In the genomic region with DNA sequence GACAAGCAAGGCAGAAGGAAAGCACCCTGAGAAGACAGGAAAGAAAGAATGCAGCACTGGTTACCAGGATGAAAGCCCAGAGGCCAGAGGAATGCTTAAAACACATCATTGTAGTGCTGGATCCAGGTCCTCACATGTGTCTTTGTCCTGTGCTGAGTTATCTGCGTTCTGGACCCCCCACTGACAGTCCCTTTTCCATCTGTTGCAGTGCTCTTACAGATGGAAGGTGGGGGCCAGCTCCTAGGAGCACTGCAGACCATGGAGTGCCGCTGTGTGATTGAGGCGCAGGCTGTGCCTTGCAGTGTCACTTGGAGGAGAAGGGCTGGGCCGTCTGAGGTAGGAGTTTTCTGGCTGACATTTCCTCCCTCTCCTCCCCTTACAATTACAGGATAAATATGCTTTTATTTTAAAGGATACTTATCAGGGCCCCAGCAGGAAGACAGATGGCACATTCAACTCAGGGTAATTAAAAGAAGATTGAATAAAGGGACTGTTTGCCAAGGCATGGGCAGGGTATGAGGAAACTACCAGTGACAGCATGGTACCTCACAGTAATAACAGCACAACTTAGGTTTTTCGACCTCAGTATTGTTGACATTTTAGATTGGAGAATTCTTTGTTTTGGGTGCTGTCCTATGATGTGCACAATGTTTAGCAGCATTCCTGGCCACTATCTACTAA, we compare ENCODE assay signal across 28 cellular contexts. TPM values are rescaled to one million over a fixed set of nuclear protein-coding genes. Genes with fewer than 3 reads are reported as not detected.
DNase-seq lines count a peak whose midpoint lies in the region; ATAC-seq and TF ChIP-seq lines count a peak whose summit lies in the region.
"Had no signal": no experiment of that assay in that cellular context is flagged by ENCODE, and none has a peak within 500 bp of the region (broad histone marks: within the 10 kb centered on the region; RNA-seq: fewer than 3 reads in every experiment).

No MANE protein-coding gene starts in this region.

- TF ChIP-seq CTCF in SK-N-SH (IDR thresholded peaks at IDR 0.05) (no peak), VCaP (conservative IDR thresholded peaks at IDR 0.05) (no peak)

- no peak for ATAC-seq in SK-N-SH treated with all-trans-retinoic acid at 6 μM for 48 hours
- ATAC-seq: A549; CD8-positive, alpha-beta T cell; left lung had no signal

- TF ChIP-seq RAD21 in SK-N-SH (IDR thresholded peaks at IDR 0.05; ENCODE audit: low read length), result no peak

- H3K79me2 ChIP-seq in SK-N-SH (ENCODE audit: insufficient read depth), result peaks cover 28% of the 10 kb centered on the region

- H4K20me1 ChIP-seq in SK-N-SH (ENCODE audit: insufficient read depth), result no peaks in the 10 kb centered on the region

- H3K4me3 ChIP-seq in SK-N-SH (ENCODE audit: low read depth in 2 of 2, low read length in 1 of 2), result no peak overlapping the region
- H3K4me3 ChIP-seq: A549, left lung, SJSA1, testis, uterus had no signal

- H3K9me2 ChIP-seq in SK-N-SH, result no peaks in the 10 kb centered on the region

- H3K27me3 ChIP-seq in SK-N-SH (ENCODE audit: insufficient read depth), result no peaks in the 10 kb centered on the region
- H3K27me3 ChIP-seq: left lung, SJSA1, testis, uterus had no signal

- H3K27ac ChIP-seq in SK-N-SH (ENCODE audit: low read depth in 2 of 2, low read length in 1 of 2) (peak overlapping the region in 1 of 2 experiments; percentile 35; a peak in 2 of 4 replicates), VCaP (peak overlapping the region; percentile 16; the same call in 1 of the 2 replicates), caudate nucleus (ENCODE audit: low read depth, low read length) (no peak overlapping the region)
- H3K27ac ChIP-seq: A549, HL-60, left lung, SJSA1, testis, uterus had no signal

- no peak overlapping the region for H3K9ac ChIP-seq in SK-N-SH

- CTCF ChIA-PET in SK-N-SH (lab: Yijun Ruan, JAX), result interaction anchor here (0.7 to 8.1 kb wide), 7 partner anchors 11 to 214 kb away, joined by 3 to 51 read pairs (median 3); partner anchors contain the start of gene LRRC59

- no peaks in the 10 kb centered on the region for H3K9me3 ChIP-seq in SK-N-SH
- H3K9me3 ChIP-seq: A549, left lung, SJSA1, testis, uterus had no signal

- POLR2A ChIA-PET in SK-N-SH (lab: Yijun Ruan, JAX), result interaction anchor here (0.9 kb wide), 1 partner anchor 12 kb away, joined by 4 read pairs; no protein-coding TSS in a partner anchor

- H3F3A ChIP-seq in SK-N-SH (replicated peaks; ENCODE audit: insufficient read depth), result peaks cover 13% of the 10 kb centered on the region

- H3K4me1 ChIP-seq in SK-N-SH (ENCODE audit: control insufficient read depth in 1 of 2, insufficient read depth in 2 of 2, low read depth in 1 of 2, low read length in 1 of 2), result peaks cover 0 to 27% of the 10 kb centered on the region in 2 experiments; a peak in 2 of 4 replicates

- H3K36me3 ChIP-seq in SK-N-SH (replicated peaks in 1 of 2; ENCODE audit: control insufficient read depth in 1 of 2, insufficient read depth in 2 of 2, low read length in 1 of 2), result peaks cover 5 to 27% of the 10 kb centered on the region in 2 experiments
- H3K36me3 ChIP-seq: uterus had no signal

- DNase-seq in SK-N-SH, result peak; percentile 38
- DNase-seq in NCI-H2171 (lab: John Stamatoyannopoulos, UW), result peak; percentile 82
- DNase-seq in T1000 (lab: John Stamatoyannopoulos, UW), result no peak
- no peak for DNase-seq in effector CD8-positive, alpha-beta T cell (lab: John Stamatoyannopoulos, UW)
- no peak for DNase-seq in caudate nucleus (lab: John Stamatoyannopoulos, UW)
- DNase-seq in A172 (ENCODE audit: low spot score), result no peak
- DNase-seq: activated CD4-positive, alpha-beta T cell treated with anti-CD3 and anti-CD28 coated beads for 48 hours; activated gamma-delta T cell; activated T-cell treated with anti-CD3 and anti-CD28 coated beads, Interleukin-2, amount 50 U/mL, for 24 hours; AML-193; CD8-positive, alpha-beta T cell; cerebellar nuclear complex; GDM1; hypothalamus; Karpas-422; left lung; mesenchymal stem cell; NCI-H187 treated with DMSO at 0.1 percent for 48 hours; NCI-H510A; stimulated activated CD4-positive, alpha-beta T cell treated with anti-CD3 and anti-CD28 coated beads, Interleukin-15, amount 100 ng/mL, for 24 hours; stimulated activated naive CD4-positive, alpha-beta T cell treated with Interleukin-2 at 50 U/mL for 16 hours; testis; uterus had no signal

- TF ChIP-seq EP300 in SK-N-SH (IDR thresholded peaks at IDR 0.05; ENCODE audit: borderline replicate concordance in 1 of 2, low read depth in 1 of 2, low read length in 1 of 2), result no peak

- no peak overlapping the region for H2AFZ ChIP-seq in SK-N-SH (ENCODE audit: low read depth)

- no peak overlapping the region for H3K4me2 ChIP-seq in SK-N-SH
- H3K4me2 ChIP-seq: A549 had no signal

- 60% methylated on average over 5 of the region's 5 CpGs for WGBS in SK-N-SH (ENCODE audit: low lambda C conversion rate)

TF ChIP-seq in SK-N-SH, 30 proteins besides CTCF, POLR2A, EP300 and RAD21:
- TF ChIP-seq GATA2 (CRISPR knock-in tag; IDR thresholded peaks at IDR 0.05) (no peak), RCOR1 (IDR thresholded peaks at IDR 0.05; ENCODE audit: low read length) (0 out of 2 replicates have a peak, but pooled peaks have one; percentile 14), MXI1 (IDR thresholded peaks at IDR 0.05; ENCODE audit: low read depth, low read length) (peak; percentile 46; the same call in 1 of the 2 replicates)

TF ChIP-seq in SK-N-SH treated with all-trans-retinoic acid at 6 μM for 48 hours, 23 proteins besides CTCF, POLR2A, EP300 and RAD21 (continues in another document):
- TF ChIP-seq RARB (CRISPR knock-in tag; IDR thresholded peaks at IDR 0.05) (no peak), ZNF8 (CRISPR knock-in tag; IDR thresholded peaks at IDR 0.05) (no peak), ZFP3 (CRISPR knock-in tag; IDR thresholded peaks at IDR 0.05) (no peak), ZNF565 (CRISPR knock-in tag; conservative IDR thresholded peaks at IDR 0.05; ENCODE audit: low read depth) (no peak), POU6F1 (CRISPR knock-in tag; IDR thresholded peaks at IDR 0.05; ENCODE audit: borderline replicate concordance, low read depth) (no peak), TSHZ2 (CRISPR knock-in tag; IDR thresholded peaks at IDR 0.05) (no peak)

RNA-seq across cellular contexts. Expression of gene EME1, which starts 3.0 kb away (rescaled TPM):
- 16.9 and 21.5 TPM in 2 replicates for polyA plus RNA-seq in SK-N-SH (2012; rRNA removed)
- 7.3 and 9.0 TPM in 2 replicates for polyA plus RNA-seq in SK-N-SH (2012; cell fraction: cytosol; rRNA removed)
- 72.2 and 106 TPM in 2 replicates for polyA plus RNA-seq in SK-N-SH (2012; cell fraction: nucleus; rRNA removed)
- 12.8 and 15.8 TPM in 2 replicates for total RNA-seq in A172 (2014; rRNA removed; shearing (Covaris generic))

RNA-seq across cellular contexts. Expression of gene MRPL27, which starts 3.0 kb away (rescaled TPM):
- polyA plus RNA-seq in SK-N-SH (2012; rRNA removed), result 266 and 337 TPM in 2 replicates
- polyA plus RNA-seq in SK-N-SH (2012; cell fraction: cytosol; rRNA removed), result 259 and 311 TPM in 2 replicates
- 195 and 246 TPM in 2 replicates for polyA plus RNA-seq in SK-N-SH (2012; cell fraction: nucleus; rRNA removed)
- total RNA-seq in A172 (2014; rRNA removed; shearing (Covaris generic)), result 109 and 138 TPM in 2 replicates

RNA-seq across cellular contexts. Expression of gene LRRC59, which starts 21.3 kb away (rescaled TPM):
- 122 and 137 TPM in 2 replicates for polyA plus RNA-seq in SK-N-SH (2012; rRNA removed)
- 127 and 134 TPM in 2 replicates for polyA plus RNA-seq in SK-N-SH (2012; cell fraction: cytosol; rRNA removed)
- 62.7 and 94.9 TPM in 2 replicates for polyA plus RNA-seq in SK-N-SH (2012; cell fraction: nucleus; rRNA removed)
- 259 and 262 TPM in 2 replicates for total RNA-seq in A172 (2014; rRNA removed; shearing (Covaris generic))

RNA-seq across cellular contexts. Expression of gene XYLT2, which starts 30.1 kb away (rescaled TPM):
- polyA plus RNA-seq in SK-N-SH (2012; rRNA removed), result 26.5 and 28.4 TPM in 2 replicates
- polyA plus RNA-seq in SK-N-SH (2012; cell fraction: cytosol; rRNA removed), result 8.5 and 14.2 TPM in 2 replicates
- polyA plus RNA-seq in SK-N-SH (2012; cell fraction: nucleus; rRNA removed), result 52.8 and 55.8 TPM in 2 replicates
- total RNA-seq in A172 (2014; rRNA removed; shearing (Covaris generic)), result 49.0 and 51.0 TPM in 2 replicates

RNA-seq across cellular contexts. Expression of gene ACSF2, which starts 50.0 kb away (rescaled TPM):
- polyA plus RNA-seq in SK-N-SH (2012; rRNA removed), result 46.6 and 49.5 TPM in 2 replicates
- 34.6 and 41.5 TPM in 2 replicates for polyA plus RNA-seq in SK-N-SH (2012; cell fraction: cytosol; rRNA removed)
- polyA plus RNA-seq in SK-N-SH (2012; cell fraction: nucleus; rRNA removed), result 128 and 151 TPM in 2 replicates
- total RNA-seq in A172 (2014; rRNA removed; shearing (Covaris generic)), result 40.4 and 41.0 TPM in 2 replicates

Comparison
In these comparisons a context has a peak if more than half of its experiments do, and no peak if none do; other contexts are left out.
1. DNase-seq: peak in SK-N-SH (single experiment) and NCI-H2171 (single experiment); none in T1000 (single experiment), effector CD8-positive, alpha-beta T cell (single experiment), caudate nucleus (0 of 61) and A172 (single experiment).